Comparison of ENCODE assay signal across 24 cellular contexts in the genomic region with DNA sequence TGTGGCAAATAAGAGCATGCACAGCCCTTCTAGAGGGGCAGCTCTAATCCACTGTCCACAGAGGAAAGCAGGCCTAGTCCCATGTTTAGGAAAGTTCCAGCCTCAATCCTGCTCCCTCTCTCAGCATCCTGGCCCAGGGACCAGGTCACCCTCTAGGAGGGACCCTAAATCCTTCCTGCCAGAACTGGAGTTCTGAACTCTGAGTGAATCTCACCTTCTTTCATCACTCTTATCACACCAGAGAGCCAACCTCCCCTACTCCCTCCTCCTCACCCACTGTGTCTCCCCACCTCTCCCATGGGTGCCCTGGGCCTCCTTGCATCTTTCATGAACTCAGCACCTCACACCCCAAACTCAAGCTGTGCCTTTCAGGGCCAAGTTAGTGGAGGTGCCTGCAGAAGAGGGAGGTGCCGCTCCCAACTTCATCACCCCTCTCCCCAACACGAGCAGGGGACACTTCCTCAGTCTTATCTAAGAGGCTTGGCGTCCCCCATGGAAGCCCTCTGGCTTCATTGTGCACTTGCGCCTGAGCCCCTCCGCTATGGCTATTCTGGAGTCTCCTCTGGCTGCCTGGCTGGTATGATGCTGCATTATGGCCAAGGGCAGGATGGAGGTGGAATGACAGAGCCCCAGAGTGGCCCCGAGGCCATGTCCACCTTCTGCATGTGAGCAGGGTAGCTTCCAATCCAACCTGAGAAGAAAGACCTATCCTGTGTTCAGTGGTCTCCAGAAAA. TPM values are rescaled to one million over a fixed set of nuclear protein-coding genes. Genes with fewer than 3 reads are reported as not detected.
DNase-seq lines count a peak whose midpoint lies in the region; ATAC-seq and TF ChIP-seq lines count a peak whose summit lies in the region.
"Had no signal": no experiment of that assay in that cellular context is flagged by ENCODE, and none has a peak within 500 bp of the region (broad histone marks: within the 10 kb centered on the region; RNA-seq: fewer than 3 reads in every experiment).

No MANE protein-coding gene starts in this region.

- H3K4me1 ChIP-seq in right atrium auricular region (no peaks in the 10 kb centered on the region), uterus (no peaks in the 10 kb centered on the region)

- H3K9me3 ChIP-seq in right atrium auricular region (no peaks in the 10 kb centered on the region), uterus (no peaks in the 10 kb centered on the region)
- H3K9me3 ChIP-seq: BLaER1 treated with 17β-estradiol and CSF1 and Interleukin-3, amounts not matched to agents 10 nM and 100 nM; SJSA1 had no signal

- TF ChIP-seq CTCF in right atrium auricular region (IDR thresholded peaks at IDR 0.05) (no peak), uterus (IDR thresholded peaks at IDR 0.05) (no peak)

- H3K27me3 ChIP-seq in right atrium auricular region (no peaks in the 10 kb centered on the region), uterus (peaks cover 0 to 7% of the 10 kb centered on the region in 2 donors), H7 (ENCODE audit: control insufficient read depth, insufficient read depth, low read length) (no peaks in the 10 kb centered on the region)
- H3K27me3 ChIP-seq: BLaER1 treated with 17β-estradiol and CSF1 and Interleukin-3, amounts not matched to agents 10 nM and 100 nM; SJSA1 had no signal

- H3K36me3 ChIP-seq in right atrium auricular region (no peaks in the 10 kb centered on the region), uterus (no peaks in the 10 kb centered on the region), H7 (replicated peaks; ENCODE audit: control insufficient read depth, insufficient read depth, low read length) (no peaks in the 10 kb centered on the region)
- H3K36me3 ChIP-seq: SJSA1 had no signal

- H3K4me3 ChIP-seq in right atrium auricular region, result no peak overlapping the region
- H3K4me3 ChIP-seq in uterus, result no peak overlapping the region
- no peak overlapping the region for H3K4me3 ChIP-seq in H7 (ENCODE audit: insufficient read depth, low read depth, low read length)
- H3K4me3 ChIP-seq: BLaER1 treated with 17β-estradiol and CSF1 and Interleukin-3, amounts not matched to agents 10 nM and 100 nM; PC-9; SJSA1 had no signal

- DNase-seq in right atrium auricular region (ENCODE audit: low spot score), result peak; percentile 21
- no peak for DNase-seq in left ventricle myocardium superior
- peak; percentile 39 for DNase-seq in ecto neural progenitor cell (ENCODE audit: low spot score)
- peak; percentile 5 for DNase-seq in mucosa of gallbladder (ENCODE audit: low spot score)
- DNase-seq in uterus, result no peak
- no peak for DNase-seq in H7
- no peak for DNase-seq in T-helper 1 cell
- DNase-seq: AML-193; CD4-positive, alpha-beta T cell; GOT3; IMR-90; KG1; MM.1S; NCI-H2029; NCI-H446; NCI-H524 treated with DMSO at 0.1 percent for 48 hours; NCI-H774; PC-9; Right ventricle myocardium superior had no signal

- intact Hi-C loops in left ventricle myocardium superior (cut with micrococcal nuclease), result no loop called here
- intact Hi-C loops in uterus (cut with DNase I; ENCODE audit: low total_unique reads), result no loop called here

- no peak for ATAC-seq in left ventricle myocardium superior
- ATAC-seq: HCT116 had no signal

- no peak overlapping the region for H3K27ac ChIP-seq in right atrium auricular region
- H3K27ac ChIP-seq in uterus, result no peak overlapping the region
- H3K27ac ChIP-seq: BLaER1 treated with 17β-estradiol and CSF1 and Interleukin-3, amounts not matched to agents 10 nM and 100 nM; PC-9; SJSA1 had no signal

- no peak for TF ChIP-seq POLR2A in uterus (IDR thresholded peaks at IDR 0.05)

RNA-seq across cellular contexts. Expression of a gene that starts 31.7 kb away (rescaled TPM):
- under 1 TPM in 1 of 2 donors, not detected in 1; 0.51 TPM for total RNA-seq in right atrium auricular region
- 1.4 TPM for total RNA-seq in left ventricle myocardium superior
- total RNA-seq in mucosa of gallbladder, result 2.8 TPM
- total RNA-seq in uterus, result 10 to 100 TPM in 1 of 4 donors, 1 to 10 TPM in 1, under 1 TPM in 1, not detected in 1; 0.34 to 24.6 (median 1.1) TPM
- total RNA-seq in H7 (2014; rRNA removed; shearing (Covaris generic)), result 0.14 TPM in 1 of 2 replicates, not detected in the other
- total RNA-seq: A172, IMR-90, PC-9, RPMI7951, SJSA1 had no signal

RNA-seq across cellular contexts. Expression of a gene that starts 36.6 kb away (rescaled TPM):
- total RNA-seq in right atrium auricular region, result under 1 TPM in 1 of 2 donors, not detected in 1; 0.12 TPM
- not detected for total RNA-seq in left ventricle myocardium superior
- 2.9 TPM for total RNA-seq in mucosa of gallbladder
- 1 to 10 TPM in 1 of 4 donors, not detected in 3; 2.4 TPM for total RNA-seq in uterus
- 0.07 TPM in 1 of 2 replicates, not detected in the other for total RNA-seq in H7 (2014; rRNA removed; shearing (Covaris generic))
- total RNA-seq: A172, IMR-90, PC-9, RPMI7951, SJSA1 had no signal

Comparison
In these comparisons a context has a peak if more than half of its experiments do, and no peak if none do; other contexts are left out.
1. DNase-seq: peak in right atrium auricular region (single experiment), ecto neural progenitor cell (single experiment) and mucosa of gallbladder (single experiment); none in left ventricle myocardium superior (single experiment), uterus (0 of 2), H7 (single experiment) and T-helper 1 cell (0 of 5).